Comparison of ENCODE assay signal across 9 cellular contexts in genomic region chr18:50279752-50280151, GRCh38. TPM values are rescaled to one million over a fixed set of nuclear protein-coding genes. Genes with fewer than 3 reads are reported as not detected.
DNase-seq lines count a peak whose midpoint lies in the region; ATAC-seq, FAIRE-seq and TF ChIP-seq lines count a peak whose summit lies in the region.
"Had no signal": no experiment of that assay in that cellular context is flagged by ENCODE, and none has a peak within 500 bp of the region (broad histone marks: within the 10 kb centered on the region; RNA-seq: fewer than 3 reads in every experiment).

No MANE protein-coding gene starts in this region.

- H4K20me1 ChIP-seq in DND-41 (ENCODE audit: insufficient read depth, low read length), result peaks cover 14% of the 10 kb centered on the region; the same call in 1 of the 2 replicates
- peaks cover 10% of the 10 kb centered on the region for H4K20me1 ChIP-seq in neural progenitor cell (ENCODE audit: low read depth)

- H3K27ac ChIP-seq in DND-41 (ENCODE audit: low read length), result peak overlapping the region; percentile 85
- H3K27ac ChIP-seq in neural progenitor cell, result no peak overlapping the region

- H3K4me3 Mint-ChIP-seq in dendritic cell treated with granulocyte-macrophage colony-stimulating factor and Interleukin-4, amounts not matched to agents 40 ng/mL and 50 ng/mL, for 4 days, result peak overlapping the region; percentile 95
- peak overlapping the region; percentile 96 for H3K4me3 Mint-ChIP-seq in neural progenitor cell

- H3K27me3 ChIP-seq in DND-41 (ENCODE audit: insufficient read depth, low read length, poor library complexity) (no peaks in the 10 kb centered on the region), NT2/D1 (ENCODE audit: insufficient read depth, insufficient read length) (no peaks in the 10 kb centered on the region), neural progenitor cell (no peaks in the 10 kb centered on the region)

- no peaks in the 10 kb centered on the region for H3K9me3 Mint-ChIP-seq in dendritic cell treated with granulocyte-macrophage colony-stimulating factor and Interleukin-4, amounts not matched to agents 40 ng/mL and 50 ng/mL, for 4 days
- no peaks in the 10 kb centered on the region for H3K9me3 Mint-ChIP-seq in neural progenitor cell

- no peak overlapping the region for H2AFZ ChIP-seq in DND-41 (ENCODE audit: low read depth, low read length)
- H2AFZ ChIP-seq in neural progenitor cell (replicated peaks), result no peak overlapping the region

- intact Hi-C loops in dendritic cell treated with granulocyte-macrophage colony-stimulating factor and Interleukin-4, amounts not matched to agents 40 ng/mL and 50 ng/mL, for 4 days (cut with micrococcal nuclease), result loop anchor here (10.0 kb wide), 2 partner anchors 465 to 785 kb away; partner anchors contain the start of genes ACAA2 and RPL17

- peaks cover 42% of the 10 kb centered on the region for H3K79me2 ChIP-seq in DND-41 (ENCODE audit: insufficient read depth, low read length)
- peaks cover 27% of the 10 kb centered on the region for H3K79me2 ChIP-seq in neural progenitor cell (ENCODE audit: low read depth)

- H3K36me3 Mint-ChIP-seq in dendritic cell treated with granulocyte-macrophage colony-stimulating factor and Interleukin-4, amounts not matched to agents 40 ng/mL and 50 ng/mL, for 4 days (ENCODE audit: low read depth), result peaks cover 78% of the 10 kb centered on the region
- peaks cover 41% of the 10 kb centered on the region for H3K36me3 Mint-ChIP-seq in neural progenitor cell

- no peaks in the 10 kb centered on the region for H3K27me3 Mint-ChIP-seq in dendritic cell treated with granulocyte-macrophage colony-stimulating factor and Interleukin-4, amounts not matched to agents 40 ng/mL and 50 ng/mL, for 4 days
- peaks cover 6% of the 10 kb centered on the region for H3K27me3 Mint-ChIP-seq in neural progenitor cell (ENCODE audit: insufficient read depth, low read depth)

- H3K4me3 ChIP-seq in DND-41 (ENCODE audit: low read depth in 1 of 2, low read length in 2 of 2) (peak overlapping the region in 1 of 2 experiments; percentile 90; a peak in 2 of 4 replicates), NT2/D1 (ENCODE audit: insufficient read length, low read depth) (no peak overlapping the region), neural progenitor cell (no peak overlapping the region)

- peaks cover 83% of the 10 kb centered on the region for H3K36me3 ChIP-seq in DND-41 (ENCODE audit: insufficient read depth, low read length)
- peaks cover 71% of the 10 kb centered on the region for H3K36me3 ChIP-seq in NT2/D1 (ENCODE audit: insufficient read depth, insufficient read length, low read length)
- peaks cover 7% of the 10 kb centered on the region for H3K36me3 ChIP-seq in neural progenitor cell

- ATAC-seq in DND-41 (ENCODE audit: insufficient read depth, low read depth), result no peak
- ATAC-seq in GM18520 (IDR thresholded peaks at IDR 0.05; ENCODE audit: unreplicated experiment), result no peak
- no peak for ATAC-seq in GM19328 (IDR thresholded peaks at IDR 0.05; ENCODE audit: unreplicated experiment)

- FAIRE-seq in frontal cortex (lab: Jason Lieb, UNC), result no peak

- peaks cover 49% of the 10 kb centered on the region for H3K4me1 Mint-ChIP-seq in dendritic cell treated with granulocyte-macrophage colony-stimulating factor and Interleukin-4, amounts not matched to agents 40 ng/mL and 50 ng/mL, for 4 days (ENCODE audit: low read depth)
- peaks cover 18% of the 10 kb centered on the region for H3K4me1 Mint-ChIP-seq in neural progenitor cell

- peak overlapping the region; percentile 92 for H3K27ac Mint-ChIP-seq in dendritic cell treated with granulocyte-macrophage colony-stimulating factor and Interleukin-4, amounts not matched to agents 40 ng/mL and 50 ng/mL, for 4 days
- H3K27ac Mint-ChIP-seq in neural progenitor cell, result no peak overlapping the region

- H3K9ac ChIP-seq in DND-41 (ENCODE audit: low read depth, low read length), result peak overlapping the region; percentile 66
- peak overlapping the region; percentile 3 for H3K9ac ChIP-seq in NT2/D1 (ENCODE audit: insufficient read length, low read depth)
- no peak overlapping the region for H3K9ac ChIP-seq in neural progenitor cell

- no peak for TF ChIP-seq CTCF in DND-41 (IDR thresholded peaks at IDR 0.05; ENCODE audit: borderline replicate concordance, extremely low read depth, low read length, poor library complexity, severe bottlenecking)
- no peak for TF ChIP-seq CTCF in neural progenitor cell (IDR thresholded peaks at IDR 0.05)

- H3F3A ChIP-seq in neural progenitor cell (ENCODE audit: low read depth), result peaks cover 11% of the 10 kb centered on the region

- peaks cover 43% of the 10 kb centered on the region for H3K4me1 ChIP-seq in DND-41 (ENCODE audit: insufficient read depth, low read length)
- peaks cover 6% of the 10 kb centered on the region for H3K4me1 ChIP-seq in NT2/D1 (ENCODE audit: insufficient read depth, insufficient read length)
- H3K4me1 ChIP-seq in neural progenitor cell, result peaks cover 11% of the 10 kb centered on the region

- H3K9me3 ChIP-seq in DND-41 (ENCODE audit: insufficient read depth, low read length, severe bottlenecking), result no peaks in the 10 kb centered on the region
- H3K9me3 ChIP-seq in NT2/D1 (ENCODE audit: insufficient read depth, low read length), result no peaks in the 10 kb centered on the region
- no peaks in the 10 kb centered on the region for H3K9me3 ChIP-seq in neural progenitor cell (ENCODE audit: low read depth)

- no peak for DNase-seq in DND-41
- DNase-seq in NT2/D1 (ENCODE audit: low read depth, low spot score), result no peak
- DNase-seq in neural progenitor cell (ENCODE audit: low spot score), result no peak
- no peak for DNase-seq in NCI-H748 treated with DMSO at 0.1 percent for 48 hours (lab: John Stamatoyannopoulos, UW)
- DNase-seq in frontal cortex (ENCODE audit: low spot score in 2 of 2), result no peak
- DNase-seq: activated CD4-positive, alpha-beta T cell treated with anti-CD3 and anti-CD28 coated beads, Interleukin-2, amount 50 U/mL, for 4 hours had no signal

- peak overlapping the region; percentile 88 for H3K4me2 ChIP-seq in DND-41 (ENCODE audit: insufficient read depth, low read length)
- peak overlapping the region; percentile 87 for H3K4me2 ChIP-seq in neural progenitor cell

RNA-seq across cellular contexts. Expression of gene MBD1, which starts 1.6 kb away (rescaled TPM):
- 32.7 and 58.8 TPM in 2 replicates for total RNA-seq in neural progenitor cell (ENCODE audit: low replicate concordance)
- 51.4 TPM for total RNA-seq in frontal cortex

RNA-seq across cellular contexts. Expression of gene CXXC1, which starts 7.7 kb away (rescaled TPM):
- total RNA-seq in neural progenitor cell (ENCODE audit: low replicate concordance) (35.0 and 52.9 TPM in 2 replicates), frontal cortex (35.5 TPM)

RNA-seq across cellular contexts. Expression of gene CFAP53, which starts 13.5 kb away (rescaled TPM):
- total RNA-seq in neural progenitor cell (ENCODE audit: low replicate concordance), result 0.36 and 0.74 TPM in 2 replicates
- 1.2 TPM for total RNA-seq in frontal cortex
